4 cellular contexts compared by ENCODE assay signal in the genomic region with DNA sequence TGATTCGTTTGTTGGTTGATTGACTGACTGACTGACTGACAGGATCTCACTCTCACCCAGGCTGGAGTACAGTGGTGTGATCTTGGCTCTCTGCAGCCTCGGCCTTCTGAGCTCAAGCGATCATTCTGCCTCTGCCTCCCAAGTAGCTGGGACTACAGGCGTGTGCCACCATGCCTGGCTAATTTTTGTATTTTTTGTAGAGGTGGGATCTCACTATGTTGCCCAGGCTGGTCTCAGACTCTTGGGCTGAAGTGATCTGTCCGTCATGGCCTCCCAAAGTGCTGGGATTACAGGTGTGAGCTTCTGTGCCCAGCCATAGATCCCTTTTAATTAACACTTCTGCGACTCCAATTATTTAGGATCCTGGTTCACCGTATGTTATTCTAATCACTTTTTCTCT. TPM values are rescaled to one million over a fixed set of nuclear protein-coding genes. Genes with fewer than 3 reads are reported as not detected.
DNase-seq lines count a peak whose midpoint lies in the region; ATAC-seq and TF ChIP-seq lines count a peak whose summit lies in the region.
"Not testable (repeated sequence)": the region's sequence is repeated elsewhere in the genome, so short reads cannot be mapped to it uniquely, and the experiment has no call there.
"Had no signal": no experiment of that assay in that cellular context is flagged by ENCODE, and none has a peak within 500 bp of the region (broad histone marks: within the 10 kb centered on the region; RNA-seq: fewer than 3 reads in every experiment).

No MANE protein-coding gene starts in this region.

- not testable (repeated sequence) for H3K4me2 ChIP-seq in IMR-90 (ENCODE audit: low read depth, low read length)

- POLR2A ChIA-PET in IMR-90 (lab: Charles Lee; ENCODE audit: unreplicated experiment), result not testable (repeated sequence)

- H4K91ac ChIP-seq in IMR-90 (ENCODE audit: insufficient read depth, low read depth, low read length), result not testable (repeated sequence)

- peak overlapping the region; percentile 33; the same call in 1 of the 2 replicates for H2AK5ac ChIP-seq in IMR-90 (ENCODE audit: low read depth, low read length)

- H4K20me1 ChIP-seq in IMR-90 (ENCODE audit: insufficient read depth, low read length), result peaks cover 29% of the 10 kb centered on the region

- H2BK5ac ChIP-seq in IMR-90 (ENCODE audit: low read depth, low read length, poor library complexity, severe bottlenecking), result not testable (repeated sequence)

- H3K27me3 Mint-ChIP-seq in activated T-cell treated with anti-CD3 and anti-CD28 coated beads, Interleukin-2, amount 50 U/mL, for 24 hours; effector memory CD8-positive, alpha-beta T cell: not testable (repeated sequence)

- H2AK9ac ChIP-seq in IMR-90 (replicated peaks; ENCODE audit: low read depth, low read length, poor library complexity), result not testable (repeated sequence)

- peaks cover 10% of the 10 kb centered on the region for H3K9me1 ChIP-seq in IMR-90 (ENCODE audit: insufficient read depth, low read length)

- H3K27ac Mint-ChIP-seq in activated T-cell treated with anti-CD3 and anti-CD28 coated beads, Interleukin-2, amount 50 U/mL, for 24 hours, result peak overlapping the region; percentile 26
- H3K27ac Mint-ChIP-seq in effector memory CD8-positive, alpha-beta T cell, result peak overlapping the region; percentile 5 to 52

- not testable (repeated sequence) for H3K18ac ChIP-seq in IMR-90 (ENCODE audit: low read depth, low read length)

- peaks cover 13% of the 10 kb centered on the region for H3K4me1 Mint-ChIP-seq in activated T-cell treated with anti-CD3 and anti-CD28 coated beads, Interleukin-2, amount 50 U/mL, for 24 hours (ENCODE audit: low read depth)
- peaks cover 8 to 19% of the 10 kb centered on the region in 2 donors for H3K4me1 Mint-ChIP-seq in effector memory CD8-positive, alpha-beta T cell (ENCODE audit: low read depth in 2 of 2)

- not testable (repeated sequence) for TF ChIP-seq RAD21 in IMR-90 (IDR thresholded peaks at IDR 0.05; ENCODE audit: low read length)

- not testable (repeated sequence) for H4K8ac ChIP-seq in IMR-90 (ENCODE audit: low read depth in 2 of 2, low read length in 2 of 2)

- H3K79me1 ChIP-seq in IMR-90 (ENCODE audit: low read depth in 1 of 2, low read length in 2 of 2), result peaks cover 40 to 62% of the 10 kb centered on the region in 2 experiments

- not testable (repeated sequence) for H3K4ac ChIP-seq in IMR-90 (ENCODE audit: low read depth, low read length)

- not testable (repeated sequence) for H3K27ac ChIP-seq in IMR-90 (ENCODE audit: insufficient read depth, low read length)

- not testable (repeated sequence) for H3K4me3 ChIP-seq in IMR-90 (ENCODE audit: insufficient read depth, low read depth, low read length)

- not testable (repeated sequence) for DNase-seq in IMR-90; activated T-cell treated with anti-CD3 and anti-CD28 coated beads, Interleukin-2, amount 50 U/mL, for 24 hours; effector memory CD8-positive, alpha-beta T cell

- H2BK15ac ChIP-seq in IMR-90 (ENCODE audit: low read depth, low read length), result not testable (repeated sequence)

- H3K9me3 Mint-ChIP-seq in activated T-cell treated with anti-CD3 and anti-CD28 coated beads, Interleukin-2, amount 50 U/mL, for 24 hours; effector memory CD8-positive, alpha-beta T cell: not testable (repeated sequence)

- not testable (repeated sequence) for H3K27me3 ChIP-seq in IMR-90 (ENCODE audit: control insufficient read depth, insufficient read depth, low read length)

- H3K4me3 Mint-ChIP-seq in activated T-cell treated with anti-CD3 and anti-CD28 coated beads, Interleukin-2, amount 50 U/mL, for 24 hours; effector memory CD8-positive, alpha-beta T cell: not testable (repeated sequence)

- not testable (repeated sequence) for H3K14ac ChIP-seq in IMR-90 (replicated peaks; ENCODE audit: low read depth, low read length)

- WGBS in IMR-90 (ENCODE audit: extremely low coverage in 2 of 2, insufficient read length in 1 of 2), 2 experiments, result 100% methylated on average over 3 of the region's 7 CpGs; no CpG with 5 or more reads in 1 of the 2 experiments

- not testable (repeated sequence) for H2BK20ac ChIP-seq in IMR-90 (ENCODE audit: low read depth, low read length)

- H3K56ac ChIP-seq in IMR-90 (ENCODE audit: extremely low read depth, insufficient read depth, low read length), result not testable (repeated sequence)

- TF ChIP-seq POLR2A in IMR-90 (IDR thresholded peaks at IDR 0.05; ENCODE audit: low read depth, low read length), result not testable (repeated sequence)

- peaks cover 86% of the 10 kb centered on the region for H3K36me3 Mint-ChIP-seq in activated T-cell treated with anti-CD3 and anti-CD28 coated beads, Interleukin-2, amount 50 U/mL, for 24 hours (ENCODE audit: low read depth)
- H3K36me3 Mint-ChIP-seq in effector memory CD8-positive, alpha-beta T cell (ENCODE audit: insufficient read depth), result peaks cover 45% of the 10 kb centered on the region

- TF ChIP-seq CTCF in IMR-90 (conservative IDR thresholded peaks at IDR 0.05; ENCODE audit: low read depth, low read length), result not testable (repeated sequence)

- CTCF ChIA-PET in IMR-90 (lab: Yijun Ruan, JAX), result not testable (repeated sequence)

- in situ Hi-C loops in IMR-90 (cut with MboI; ENCODE audit: low sequenced_read_pairs), result not testable (repeated sequence)

- not testable (repeated sequence) for H3K9me3 ChIP-seq in IMR-90 (ENCODE audit: control insufficient read depth, insufficient read depth, low read length)

- H3K36me3 ChIP-seq in IMR-90 (ENCODE audit: control insufficient read depth, insufficient read depth, low read length), result peaks cover 53% of the 10 kb centered on the region

- not testable (repeated sequence) for ATAC-seq in IMR-90 (ENCODE audit: low read depth); effector memory CD8-positive, alpha-beta T cell (replicated peaks)

- not testable (repeated sequence) for H2AFZ ChIP-seq in IMR-90 (replicated peaks; ENCODE audit: low read length, poor library complexity)

- intact Hi-C loops in IMR-90 (cut with micrococcal nuclease), result not testable (repeated sequence)

- not testable (repeated sequence) for H3K9ac ChIP-seq in IMR-90 (ENCODE audit: low read depth, low read length)

- H3K23ac ChIP-seq in IMR-90 (ENCODE audit: low read depth, low read length), result not testable (repeated sequence)

- not testable (repeated sequence) for H4K5ac ChIP-seq in IMR-90 (ENCODE audit: low read depth, low read length)

- dilution Hi-C loops in IMR-90 (cut with HindIII; ENCODE audit: low sequenced_read_pairs, unreplicated experiment), result not testable (repeated sequence)

- H3K4me1 ChIP-seq in IMR-90 (ENCODE audit: control insufficient read depth, insufficient read depth, low read length), result not testable (repeated sequence)

- H2BK120ac ChIP-seq in IMR-90 (ENCODE audit: low read depth, low read length), result not testable (repeated sequence)

- BruUV-seq in IMR-90 (replicated peaks; lab: Mats Ljungman, UMichigan), result not testable (repeated sequence)

RNA-seq across cellular contexts. Expression of gene ZNF655, which starts 10.3 kb away (rescaled TPM):
- 49.6 and 56.4 TPM in 2 replicates for total RNA-seq in IMR-90 (2012; rRNA removed)
- 47.9 and 54.7 TPM in 2 replicates for polyA plus RNA-seq in IMR-90 (2012; rRNA removed)
- 26.5 and 29.6 TPM in 2 replicates for polyA plus RNA-seq in IMR-90 (2012; cell fraction: cytosol; rRNA removed)
- 145 and 220 TPM in 2 replicates for polyA plus RNA-seq in IMR-90 (2012; cell fraction: nucleus; rRNA removed; ENCODE audit: low replicate concordance)

RNA-seq across cellular contexts. Expression of gene FAM200A, which starts 16.9 kb away (rescaled TPM):
- 5.9 and 10.3 TPM in 2 replicates for total RNA-seq in IMR-90 (2012; rRNA removed)
- polyA plus RNA-seq in IMR-90 (2012; rRNA removed), result 4.5 and 6.0 TPM in 2 replicates
- 1.4 and 1.6 TPM in 2 replicates for polyA plus RNA-seq in IMR-90 (2012; cell fraction: cytosol; rRNA removed)
- polyA plus RNA-seq in IMR-90 (2012; cell fraction: nucleus; rRNA removed; ENCODE audit: low replicate concordance), result 0.41 and 1.9 TPM in 2 replicates

RNA-seq across cellular contexts. Expression of gene TMEM225B, which starts 29.3 kb away (rescaled TPM):
- total RNA-seq in IMR-90 (2012; rRNA removed), result 0.54 and 0.56 TPM in 2 replicates
- polyA plus RNA-seq in IMR-90 (2012; rRNA removed), result 0.27 and 0.32 TPM in 2 replicates
- polyA plus RNA-seq in IMR-90 (2012; cell fraction: cytosol; rRNA removed), result 0.27 and 0.42 TPM in 2 replicates
- 0.78 and 1.5 TPM in 2 replicates for polyA plus RNA-seq in IMR-90 (2012; cell fraction: nucleus; rRNA removed; ENCODE audit: low replicate concordance)
- total RNA-seq: G401 had no signal

RNA-seq across cellular contexts. Expression of gene ZSCAN25, which starts 48.0 kb away (rescaled TPM):
- total RNA-seq in IMR-90 (2012; rRNA removed), result 9.0 and 9.2 TPM in 2 replicates
- polyA plus RNA-seq in IMR-90 (2012; rRNA removed), result 6.2 TPM in 2 replicates
- 4.7 and 5.4 TPM in 2 replicates for polyA plus RNA-seq in IMR-90 (2012; cell fraction: cytosol; rRNA removed)
- 14.3 and 16.5 TPM in 2 replicates for polyA plus RNA-seq in IMR-90 (2012; cell fraction: nucleus; rRNA removed; ENCODE audit: low replicate concordance)
